Comparison of ENCODE assay signal across 19 cellular contexts in the genomic region with DNA sequence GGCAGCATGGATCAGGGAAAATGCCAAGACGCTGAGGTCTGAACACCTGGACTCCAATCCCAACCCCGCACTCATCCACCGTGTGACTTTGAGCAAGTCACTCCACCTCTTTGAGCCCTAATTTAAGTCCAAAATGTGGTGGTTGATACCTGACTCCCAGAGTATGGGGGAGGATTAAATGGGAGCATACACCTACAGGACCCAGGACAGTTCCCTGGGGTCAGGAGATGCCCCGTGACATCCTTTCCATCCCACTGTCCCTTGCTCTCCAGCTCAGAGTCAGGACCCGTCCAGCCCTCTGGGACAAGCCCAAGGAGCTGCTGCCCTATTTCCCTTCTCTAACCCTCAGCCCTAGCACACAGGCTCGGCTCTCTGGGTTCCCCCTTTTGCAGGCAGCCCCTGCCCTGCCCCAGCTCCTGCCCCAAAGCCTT.
DNase-seq lines count a peak whose midpoint lies in the region; ATAC-seq and TF ChIP-seq lines count a peak whose summit lies in the region.
"Had no signal": no experiment of that assay in that cellular context is flagged by ENCODE, and none has a peak within 500 bp of the region (broad histone marks: within the 10 kb centered on the region; RNA-seq: fewer than 3 reads in every experiment).

No MANE protein-coding gene starts in this region.

- H3K36me3 ChIP-seq in colonic mucosa, result no peaks in the 10 kb centered on the region
- H3K36me3 ChIP-seq: SJCRH30 had no signal

- no peak overlapping the region for H3K4me3 Mint-ChIP-seq in stimulated activated naive CD8-positive, alpha-beta T cell treated with anti-CD3 and anti-CD28 coated beads, Interleukin-15, amount 100 ng/mL, for 72 hours
- H3K4me3 Mint-ChIP-seq: CD14-positive monocyte had no signal

- ATAC-seq in stimulated activated naive CD8-positive, alpha-beta T cell treated with anti-CD3 and anti-CD28 coated beads, Interleukin-15, amount 100 ng/mL, for 72 hours, result peak; percentile 23
- no peak for ATAC-seq in stimulated activated naive CD8-positive, alpha-beta T cell treated with anti-CD3 and anti-CD28 coated beads, Interleukin-15, Interleukin-2, amounts not matched to agents 100 U/mL and 50 U/mL, for 24 hours
- peak; percentile 32 for ATAC-seq in omental fat pad (ENCODE audit: low FRiP score)
- no peak for ATAC-seq in GM19324 (IDR thresholded peaks at IDR 0.05; ENCODE audit: low FRiP score, unreplicated experiment)
- ATAC-seq in HG03565 (IDR thresholded peaks at IDR 0.05; ENCODE audit: unreplicated experiment), result no peak
- no peak for ATAC-seq in GM21381 (IDR thresholded peaks at IDR 0.05; ENCODE audit: unreplicated experiment)
- ATAC-seq: HCT116 had no signal

- H3K27me3 ChIP-seq in colonic mucosa, result no peaks in the 10 kb centered on the region

- H3K27ac ChIP-seq in colonic mucosa, result no peak overlapping the region
- H3K27ac ChIP-seq: GM23248, SJCRH30 had no signal

- no peaks in the 10 kb centered on the region for H3K4me1 Mint-ChIP-seq in stimulated activated naive CD8-positive, alpha-beta T cell treated with anti-CD3 and anti-CD28 coated beads, Interleukin-15, amount 100 ng/mL, for 72 hours

- no peaks in the 10 kb centered on the region for H3K27me3 Mint-ChIP-seq in stimulated activated naive CD8-positive, alpha-beta T cell treated with anti-CD3 and anti-CD28 coated beads, Interleukin-15, amount 100 ng/mL, for 72 hours

- intact Hi-C loops in colonic mucosa (cut with DNase I), result no loop called here

- no peaks in the 10 kb centered on the region for H3K9me3 ChIP-seq in colonic mucosa
- H3K9me3 ChIP-seq: SJCRH30 had no signal

- no peak overlapping the region for H3K4me3 ChIP-seq in colonic mucosa
- H3K4me3 ChIP-seq: GM23248, SJCRH30 had no signal

- no peak for TF ChIP-seq CTCF in colonic mucosa (IDR thresholded peaks at IDR 0.05)
- no peak for TF ChIP-seq CTCF in omental fat pad (IDR thresholded peaks at IDR 0.05)

- no peak for DNase-seq in stimulated activated naive CD8-positive, alpha-beta T cell treated with anti-CD3 and anti-CD28 coated beads, Interleukin-15, amount 100 ng/mL, for 72 hours
- DNase-seq in stimulated activated naive CD8-positive, alpha-beta T cell treated with anti-CD3 and anti-CD28 coated beads, Interleukin-15, Interleukin-2, amounts not matched to agents 100 U/mL and 50 U/mL, for 24 hours, result no peak
- DNase-seq in colonic mucosa, result peak; percentile 8
- no peak for DNase-seq in omental fat pad (ENCODE audit: low spot score)
- DNase-seq: ACHN, DND-41, GM23248, KG1, NCI-H1436, NCI-H1930, NCI-H226, NCI-H524, NCI-H82, SJCRH30 had no signal

- no peaks in the 10 kb centered on the region for H3K9me3 Mint-ChIP-seq in stimulated activated naive CD8-positive, alpha-beta T cell treated with anti-CD3 and anti-CD28 coated beads, Interleukin-15, amount 100 ng/mL, for 72 hours

- H3K4me1 ChIP-seq in colonic mucosa, result no peaks in the 10 kb centered on the region
- H3K4me1 ChIP-seq: SJCRH30 had no signal

- H3K27ac Mint-ChIP-seq in stimulated activated naive CD8-positive, alpha-beta T cell treated with anti-CD3 and anti-CD28 coated beads, Interleukin-15, amount 100 ng/mL, for 72 hours, result peak overlapping the region in 1 of 2 donors; percentile 55
- H3K27ac Mint-ChIP-seq: CD14-positive monocyte had no signal

- no peak overlapping the region for H3K9ac ChIP-seq in colonic mucosa (ENCODE audit: low read depth in 2 of 2, low read length in 2 of 2)
- H3K9ac ChIP-seq: GM23248 had no signal

Comparison
In these comparisons a context has a peak if more than half of its experiments do, and no peak if none do; other contexts are left out.
1. ATAC-seq: peak in stimulated activated naive CD8-positive, alpha-beta T cell treated with anti-CD3 and anti-CD28 coated beads, Interleukin-15, amount 100 ng/mL, for 72 hours (single experiment) and omental fat pad (single experiment); none in stimulated activated naive CD8-positive, alpha-beta T cell treated with anti-CD3 and anti-CD28 coated beads, Interleukin-15, Interleukin-2, amounts not matched to agents 100 U/mL and 50 U/mL, for 24 hours (single experiment), GM19324 (single experiment), HG03565 (single experiment) and GM21381 (single experiment).